In genomic region chr3:38088679-38089078, GRCh38 we compare ENCODE assay signal across 20 cellular contexts. TPM values are rescaled to one million over a fixed set of nuclear protein-coding genes. Genes with fewer than 3 reads are reported as not detected.
DNase-seq lines count a peak whose midpoint lies in the region; ATAC-seq and TF ChIP-seq lines count a peak whose summit lies in the region.
"Had no signal": no experiment of that assay in that cellular context is flagged by ENCODE, and none has a peak within 500 bp of the region (broad histone marks: within the 10 kb centered on the region; RNA-seq: fewer than 3 reads in every experiment).

No MANE protein-coding gene starts in this region.

- peak overlapping the region in 4 of 7 donors; percentile 19 to 44 (median 34) for H3K27ac Mint-ChIP-seq in CD4-positive, alpha-beta memory T cell
- H3K27ac Mint-ChIP-seq: CD4-positive, alpha-beta T cell; GM23338; HFFc6 had no signal

- intact Hi-C loops in CD4-positive, alpha-beta memory T cell (cut with micrococcal nuclease), result no loop called here
- intact Hi-C loops in sciatic nerve (cut with DNase I) (no loop called here), OCI-LY7 (cut with micrococcal nuclease; ENCODE audit: unreplicated experiment) (no loop called here), uterus (cut with DNase I; ENCODE audit: low total_unique reads) (no loop called here)

- TF ChIP-seq CTCF in osteoblast (IDR thresholded peaks at IDR 0.05; ENCODE audit: extremely low read depth, low read depth, low read length) (no peak), OCI-LY7 (conservative IDR thresholded peaks at IDR 0.05; ENCODE audit: low read length) (no peak), uterus (IDR thresholded peaks at IDR 0.05) (no peak)

- H3K4me3 ChIP-seq in BLaER1 (no peak overlapping the region), osteoblast (ENCODE audit: insufficient read depth, low read length) (no peak overlapping the region), OCI-LY7 (ENCODE audit: low read depth, low read length, poor library complexity, severe bottlenecking) (no peak overlapping the region), uterus (no peak overlapping the region)
- H3K4me3 ChIP-seq in CD4-positive, alpha-beta memory T cell (ENCODE audit: low read length in 2 of 2), result no peak overlapping the region
- H3K4me3 ChIP-seq: GM23338 had no signal

- no peak for TF ChIP-seq POLR2A in uterus (IDR thresholded peaks at IDR 0.05)

- DNase-seq in CD4-positive, alpha-beta memory T cell, result no peak
- DNase-seq in epithelial cell of prostate (ENCODE audit: low read depth, low spot score) (no peak), osteoblast (ENCODE audit: insufficient read length, low spot score, missing footprints) (peak; percentile 66), sciatic nerve (ENCODE audit: low spot score) (no peak), OCI-LY7 (ENCODE audit: low spot score) (no peak), uterus (no peak)
- DNase-seq: 8988T; C1 segment of cervical spinal cord; CD4-positive, alpha-beta T cell; DMS153; DMS79; GDM1; HFFc6 had no signal

- no peaks in the 10 kb centered on the region for H3K36me3 ChIP-seq in BLaER1
- H3K36me3 ChIP-seq in CD4-positive, alpha-beta memory T cell (ENCODE audit: insufficient read depth, low read length), result no peaks in the 10 kb centered on the region
- no peaks in the 10 kb centered on the region for H3K36me3 ChIP-seq in osteoblast (ENCODE audit: insufficient read depth, low read length)
- no peaks in the 10 kb centered on the region for H3K36me3 ChIP-seq in OCI-LY7 (ENCODE audit: insufficient read depth, low read length)
- no peaks in the 10 kb centered on the region for H3K36me3 ChIP-seq in uterus

- no peak overlapping the region for H2AFZ ChIP-seq in osteoblast (ENCODE audit: low read length)
- H2AFZ ChIP-seq in OCI-LY7 (ENCODE audit: low read length), result no peak overlapping the region
- H2AFZ ChIP-seq: GM23338 had no signal

- H3K9ac ChIP-seq in BLaER1, result no peak overlapping the region

- H3K27ac ChIP-seq in BLaER1 (no peak overlapping the region), epithelial cell of prostate (peak overlapping the region; percentile 19), osteoblast (ENCODE audit: low read depth, low read length) (no peak overlapping the region), OCI-LY7 (ENCODE audit: low read depth, low read length, poor library complexity, severe bottlenecking) (no peak overlapping the region), uterus (no peak overlapping the region)
- no peak overlapping the region for H3K27ac ChIP-seq in CD4-positive, alpha-beta memory T cell (ENCODE audit: low read depth, low read length)
- H3K27ac ChIP-seq: HL-60 had no signal

- H4K20me1 ChIP-seq in BLaER1, result no peaks in the 10 kb centered on the region
- no peaks in the 10 kb centered on the region for H4K20me1 ChIP-seq in osteoblast (ENCODE audit: insufficient read depth, low read length)
- H4K20me1 ChIP-seq in OCI-LY7 (ENCODE audit: insufficient read depth, low read length), result no peaks in the 10 kb centered on the region

- H3K36me3 Mint-ChIP-seq in CD4-positive, alpha-beta memory T cell, result peaks cover 9 to 21% of the 10 kb centered on the region in 2 donors

- POLR2A ChIA-PET in CD4-positive, alpha-beta memory T cell (lab: Charles Lee; ENCODE audit: partially characterized antibody), result no interaction called here
- POLR2A ChIA-PET in OCI-LY7 (lab: Charles Lee), result no interaction called here

- H3K9me2 ChIP-seq in OCI-LY7 (ENCODE audit: insufficient read depth, low read length), result no peaks in the 10 kb centered on the region

- H3K4me1 ChIP-seq in BLaER1, result peaks cover 9% of the 10 kb centered on the region
- no peaks in the 10 kb centered on the region for H3K4me1 ChIP-seq in CD4-positive, alpha-beta memory T cell (ENCODE audit: insufficient read depth, low read length)
- no peaks in the 10 kb centered on the region for H3K4me1 ChIP-seq in osteoblast (ENCODE audit: insufficient read depth, low read length)
- peaks cover 3% of the 10 kb centered on the region for H3K4me1 ChIP-seq in OCI-LY7 (ENCODE audit: insufficient read depth, low read length, poor library complexity, severe bottlenecking)
- H3K4me1 ChIP-seq in uterus, result no peaks in the 10 kb centered on the region

- no peaks in the 10 kb centered on the region for H3K79me2 ChIP-seq in osteoblast (ENCODE audit: insufficient read depth, low read length)
- no peaks in the 10 kb centered on the region for H3K79me2 ChIP-seq in OCI-LY7 (ENCODE audit: insufficient read depth, low read depth, low read length)

- 0 out of 2 replicates have a peak, but pooled peaks cover 6% of the 10 kb centered on the region for H3K9me3 ChIP-seq in BLaER1
- H3K9me3 ChIP-seq in CD4-positive, alpha-beta memory T cell (ENCODE audit: control insufficient read depth in 1 of 2, low read length in 2 of 2), result peaks cover 0 to 6% of the 10 kb centered on the region in 2 donors
- H3K9me3 ChIP-seq in osteoblast (ENCODE audit: low read depth, low read length), result peaks cover 5% of the 10 kb centered on the region
- no peaks in the 10 kb centered on the region for H3K9me3 ChIP-seq in OCI-LY7 (ENCODE audit: low read length)
- H3K9me3 ChIP-seq in uterus, result no peaks in the 10 kb centered on the region

- no peak overlapping the region for H3K4me3 Mint-ChIP-seq in CD4-positive, alpha-beta memory T cell
- H3K4me3 Mint-ChIP-seq: CD4-positive, alpha-beta T cell; GM23338; HFFc6 had no signal

- no peaks in the 10 kb centered on the region for H3K27me3 Mint-ChIP-seq in CD4-positive, alpha-beta memory T cell
- H3K27me3 Mint-ChIP-seq: CD4-positive, alpha-beta T cell had no signal

- no TSS peak for BruUV-seq in OCI-LY7 (replicated peaks; lab: Mats Ljungman, UMichigan)

- CTCF ChIA-PET in CD4-positive, alpha-beta memory T cell (lab: Charles Lee; ENCODE audit: partially characterized antibody), result no interaction called here
- CTCF ChIA-PET in OCI-LY7 (lab: Charles Lee; ENCODE audit: unreplicated experiment), result interaction anchor here (0.5 kb wide), 1 partner anchor 48 kb away, joined by 4 read pairs; the partner anchor contains the start of gene ACAA1

- H3K9me3 Mint-ChIP-seq in CD4-positive, alpha-beta memory T cell, result peaks cover 6 to 14% (median 10%) of the 10 kb centered on the region in 8 donors

- peak overlapping the region; percentile 25; the same call in 1 of the 2 replicates for H3K4me2 ChIP-seq in BLaER1
- H3K4me2 ChIP-seq in osteoblast (ENCODE audit: insufficient read depth, low read length), result no peak overlapping the region
- no peak overlapping the region for H3K4me2 ChIP-seq in OCI-LY7 (ENCODE audit: low read length)
- H3K4me2 ChIP-seq: GM23338 had no signal

- ATAC-seq in sciatic nerve, result no peak
- ATAC-seq: GM23338, HCT116 had no signal

- H3K27me3 ChIP-seq in BLaER1 (no peaks in the 10 kb centered on the region), osteoblast (ENCODE audit: insufficient read depth, low read length) (peaks cover 4% of the 10 kb centered on the region), uterus (no peaks in the 10 kb centered on the region)
- H3K27me3 ChIP-seq in CD4-positive, alpha-beta memory T cell (ENCODE audit: insufficient read depth, low read length), result no peaks in the 10 kb centered on the region

- H3K4me1 Mint-ChIP-seq in CD4-positive, alpha-beta memory T cell, result peaks cover 0 to 5% (median 4%) of the 10 kb centered on the region in 4 donors
- H3K4me1 Mint-ChIP-seq: GM23338 had no signal

RNA-seq across cellular contexts. Expression of gene ACAA1, which starts 48.2 kb away (rescaled TPM):
- total RNA-seq in CD4-positive, alpha-beta memory T cell, result 10 to 100 TPM; 78.7 to 82.8 TPM
- polyA plus RNA-seq in CD4-positive, alpha-beta memory T cell, result 10 to 100 TPM; 52.4 to 76.3 TPM
- total RNA-seq in osteoblast (17.4 and 20.0 TPM in 2 replicates), sciatic nerve (67.6 TPM), OCI-LY7 (2022) (45.3 and 50.3 TPM in 2 replicates), uterus (10 to 100 TPM; 22.3 to 54.1 (median 37.6) TPM)
- total RNA-seq in OCI-LY7 (2014; rRNA removed; shearing (Covaris generic)), result 13.3 and 13.9 TPM in 2 replicates

RNA-seq across cellular contexts. Expression of gene DLEC1, which starts 49.7 kb away (rescaled TPM):
- total RNA-seq in CD4-positive, alpha-beta memory T cell, result 10 to 100 TPM; 13.2 to 15.1 TPM
- polyA plus RNA-seq in CD4-positive, alpha-beta memory T cell, result 1 to 10 TPM in 1 of 2 donors, under 1 TPM in 1; 0.49 to 1.3 TPM
- under 0.01 and 0.29 TPM in 2 replicates for total RNA-seq in osteoblast
- 4.8 TPM for total RNA-seq in sciatic nerve
- total RNA-seq in OCI-LY7 (2014; rRNA removed; shearing (Covaris generic)), result 0.13 TPM in 1 of 2 replicates, not detected in the other
- total RNA-seq in OCI-LY7 (2022), result 0.11 TPM in 1 of 2 replicates, not detected in the other
- 1 to 10 TPM in 3 of 4 donors, not detected in 1; 1.5 to 2.8 (median 1.9) TPM for total RNA-seq in uterus
- total RNA-seq: A673, Daoy, HT1080 had no signal

RNA-seq across cellular contexts. Expression of gene MYD88, which starts 49.8 kb away (rescaled TPM):
- 10 to 100 TPM; 50.5 to 57.4 TPM for total RNA-seq in CD4-positive, alpha-beta memory T cell
- 100 to 1,000 TPM; 104 to 129 TPM for polyA plus RNA-seq in CD4-positive, alpha-beta memory T cell
- 8.7 and 10.3 TPM in 2 replicates for total RNA-seq in osteoblast
- total RNA-seq in sciatic nerve, result 25.0 TPM
- total RNA-seq in OCI-LY7 (2014; rRNA removed; shearing (Covaris generic)), result 8.8 and 16.3 TPM in 2 replicates
- total RNA-seq in OCI-LY7 (2022), result 28.6 and 29.4 TPM in 2 replicates
- total RNA-seq in uterus, result 10 to 100 TPM in 3 of 4 donors, 1 to 10 TPM in 1; 2.0 to 30.9 (median 22.3) TPM
- total RNA-seq: HT1080 had no signal

RNA-seq across cellular contexts. Expression of gene PLCD1, which starts 59.2 kb away (rescaled TPM):
- 10 to 100 TPM; 81.2 to 93.9 TPM for total RNA-seq in CD4-positive, alpha-beta memory T cell
- 10 to 100 TPM; 38.4 to 41.2 TPM for polyA plus RNA-seq in CD4-positive, alpha-beta memory T cell
- 23.2 and 23.6 TPM in 2 replicates for total RNA-seq in osteoblast
- 40.7 TPM for total RNA-seq in sciatic nerve
- total RNA-seq in OCI-LY7 (2014; rRNA removed; shearing (Covaris generic)), result 5.8 and 10.4 TPM in 2 replicates
- 7.7 and 11.8 TPM in 2 replicates for total RNA-seq in OCI-LY7 (2022)
- 10 to 100 TPM in 3 of 4 donors, 1 to 10 TPM in 1; 9.7 to 41.5 (median 27.2) TPM for total RNA-seq in uterus
